22 cellular contexts compared by ENCODE assay signal in the genomic region with DNA sequence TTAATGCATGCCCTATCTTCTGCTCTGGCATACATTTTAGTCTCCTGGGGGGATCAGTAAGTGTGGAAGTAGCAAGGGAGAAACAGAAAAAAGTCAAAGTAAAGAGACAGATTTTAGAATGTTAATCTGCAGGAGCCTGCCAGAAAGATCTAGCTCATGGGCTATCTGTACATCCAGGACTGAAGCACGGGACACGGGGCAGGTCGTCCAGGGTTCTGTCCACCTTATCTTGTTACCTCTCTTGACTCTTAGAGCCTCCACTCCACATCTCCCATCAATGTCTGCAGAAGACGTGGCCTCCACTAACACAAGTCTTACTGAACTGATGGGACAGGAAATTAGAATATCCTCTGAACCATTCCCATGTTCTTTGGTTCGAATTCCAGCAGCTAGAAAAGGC. TPM values are rescaled to one million over a fixed set of nuclear protein-coding genes. Genes with fewer than 3 reads are reported as not detected.
"Had no signal": no experiment of that assay in that cellular context is flagged by ENCODE, and none has a peak within 500 bp of the region (broad histone marks: within the 10 kb centered on the region; RNA-seq: fewer than 3 reads in every experiment).

No MANE protein-coding gene starts in this region.

- DNase-seq: activated CD4-positive, alpha-beta T cell treated with anti-CD3 and anti-CD28 coated beads for 36 hours; activated CD4-positive, alpha-beta T cell treated with anti-CD3 and anti-CD28 coated beads, Interleukin-2, amount 50 U/mL, for 48 hours; activated naive CD4-positive, alpha-beta T cell treated with Interleukin-2 at 50 U/mL for 16 hours; activated naive CD8-positive, alpha-beta T cell treated with anti-CD3 and anti-CD28 coated beads, Interleukin-2, amount 10 ng/mL, durations not matched to agents 7 days and 5 days; cortex of kidney; hippocampal formation; left cardiac atrium; nephron progenitor cell; nucleus accumbens; posterior cingulate gyrus; small intestine; stimulated activated CD4-positive, alpha-beta T cell treated with anti-CD3 and anti-CD28 coated beads, Interleukin-15, amount 100 ng/mL, for 24 hours; stimulated activated CD4-positive, alpha-beta T cell treated with anti-CD3 and anti-CD28 coated beads, Interleukin-2, amount 100 ng/mL, for 48 hours had no signal

- ATAC-seq: activated CD4-positive, alpha-beta T cell treated with anti-CD3 and anti-CD28 coated beads for 36 hours; activated T-helper 17 cell treated with anti-CD3 and anti-CD28 coated beads, Interleukin-2, amount 50 U/mL, for 72 hours; esophagus mucosa; left cardiac atrium had no signal

RNA-seq across cellular contexts. Expression of gene RTN4RL2, which starts 31.7 kb away (rescaled TPM):
- total RNA-seq: fibroblast of villous mesenchyme had no signal

RNA-seq across cellular contexts. Expression of gene PRG2, which starts 38.2 kb away (rescaled TPM):
- total RNA-seq: esophagus mucosa, fibroblast of villous mesenchyme, left cardiac atrium, lung microvascular endothelial cell, myocyte, SK-MEL-5, temporal lobe had no signal

RNA-seq across cellular contexts. Expression of gene PRG3, which starts 47.7 kb away (rescaled TPM):
- total RNA-seq: activated CD4-positive, alpha-beta T cell treated with anti-CD3 and anti-CD28 coated beads for 36 hours; activated naive CD8-positive, alpha-beta T cell treated with anti-CD3 and anti-CD28 coated beads, Interleukin-2, amount 10 ng/mL, durations not matched to agents 7 days and 5 days; activated T-helper 17 cell treated with anti-CD3 and anti-CD28 coated beads, Interleukin-2, amount 50 U/mL, for 72 hours; esophagus mucosa; fibroblast of villous mesenchyme; left cardiac atrium; lung microvascular endothelial cell; myocyte; SK-MEL-5; T-helper 2 cell treated with Interferon-gamma antibody and Interleukin-4, amounts not matched to agents 100 ng/mL and 5 ng/mL, for 36 hours; temporal lobe; ureter had no signal
- polyA plus RNA-seq: small intestine had no signal
